In genomic region chr4:183110244-183110643, GRCh38 we compare ENCODE assay signal across 18 cellular contexts. TPM values are rescaled to one million over a fixed set of nuclear protein-coding genes. Genes with fewer than 3 reads are reported as not detected.
DNase-seq lines count a peak whose midpoint lies in the region; ATAC-seq and TF ChIP-seq lines count a peak whose summit lies in the region.
"Had no signal": no experiment of that assay in that cellular context is flagged by ENCODE, and none has a peak within 500 bp of the region (broad histone marks: within the 10 kb centered on the region; RNA-seq: fewer than 3 reads in every experiment).

No MANE protein-coding gene starts in this region.

- H3K27ac Mint-ChIP-seq in MCF 10A (ENCODE audit: low read depth, unreplicated experiment), result peak overlapping the region; percentile 31
- H3K27ac Mint-ChIP-seq: CD14-positive monocyte; CD4-positive, alpha-beta memory T cell; HFFc6 had no signal

- H3K36me3 Mint-ChIP-seq in MCF 10A (ENCODE audit: insufficient read depth, unreplicated experiment), result no peaks in the 10 kb centered on the region
- H3K36me3 Mint-ChIP-seq: CD14-positive monocyte; CD4-positive, alpha-beta memory T cell had no signal

- ATAC-seq in right lobe of liver (no peak), HG03139 (IDR thresholded peaks at IDR 0.05; ENCODE audit: unreplicated experiment) (no peak)

- no peaks in the 10 kb centered on the region for H3K9me2 ChIP-seq in hepatocyte (replicated peaks; ENCODE audit: insufficient read depth)

- CTCF ChIA-PET in MCF 10A (lab: Yijun Ruan, JAX), result interaction anchor here (0.9 to 1.0 kb wide), 2 partner anchors 37 to 152 kb away, joined by 3 to 4 read pairs; no protein-coding TSS in a partner anchor
- CTCF ChIA-PET in mammary epithelial cell (lab: Charles Lee; ENCODE audit: low non-redundant PET), result no interaction called here

- H3K9ac ChIP-seq in mammary epithelial cell (ENCODE audit: insufficient read depth, low read length), result no peak overlapping the region
- H3K9ac ChIP-seq: BLaER1 had no signal

- H3K4me3 ChIP-seq in mammary epithelial cell (replicated peaks in 1 of 3; ENCODE audit: insufficient read depth in 1 of 3, low read depth in 2 of 3, low read length in 3 of 3) (no peak overlapping the region), hepatocyte (no peak overlapping the region), right lobe of liver (no peak overlapping the region), brain microvascular endothelial cell (ENCODE audit: low read depth, low read length) (no peak overlapping the region)
- H3K4me3 ChIP-seq: BLaER1 had no signal

- POLR2A ChIA-PET in MCF 10A (lab: Yijun Ruan, JAX), result interaction anchor here (0.6 to 1.4 kb wide), 4 partner anchors 10 to 110 kb away, joined by 3 to 4 read pairs (median 4); no protein-coding TSS in a partner anchor

- H3K9me3 Mint-ChIP-seq in MCF 10A (ENCODE audit: unreplicated experiment), result no peaks in the 10 kb centered on the region
- H3K9me3 Mint-ChIP-seq: CD4-positive, alpha-beta memory T cell; HFFc6 had no signal

- H3K9me3 ChIP-seq in mammary epithelial cell (replicated peaks; ENCODE audit: insufficient read depth, low read length), result no peaks in the 10 kb centered on the region
- H3K9me3 ChIP-seq in hepatocyte (ENCODE audit: low read depth), result no peaks in the 10 kb centered on the region
- H3K9me3 ChIP-seq in right lobe of liver, result no peaks in the 10 kb centered on the region
- H3K9me3 ChIP-seq: BLaER1 had no signal

- H4K20me1 ChIP-seq in mammary epithelial cell (ENCODE audit: insufficient read depth, low read length) (no peaks in the 10 kb centered on the region), hepatocyte (ENCODE audit: insufficient read depth, poor library complexity, severe bottlenecking) (peaks cover 2% of the 10 kb centered on the region)

- no peak for DNase-seq in MCF 10A (ENCODE audit: unreplicated experiment)
- no peak for DNase-seq in mammary epithelial cell
- DNase-seq in hepatocyte (ENCODE audit: low spot score), result no peak
- no peak for DNase-seq in right lobe of liver
- no peak for DNase-seq in brain microvascular endothelial cell
- DNase-seq in stimulated activated CD4-positive, alpha-beta T cell treated with anti-CD3 and anti-CD28 coated beads, Interleukin-1b, Interleukin-23, amount 100 ng/mL, for 48 hours, result no peak
- no peak for DNase-seq in NCI-H1417 (lab: John Stamatoyannopoulos, UW)
- DNase-seq: Calu3; CD4-positive, alpha-beta memory T cell; DMS79 treated with DMSO at 0.1 percent for 48 hours; GF-D8; GOT3; H7; HFFc6 had no signal

- H3K27ac ChIP-seq in mammary epithelial cell (ENCODE audit: insufficient read depth, low read depth, low read length) (no peak overlapping the region), hepatocyte (no peak overlapping the region), right lobe of liver (peak overlapping the region in 2 of 3 donors; percentile 77 to 84), brain microvascular endothelial cell (no peak overlapping the region)
- H3K27ac ChIP-seq: 22Rv1, BLaER1 had no signal

- BruUV-seq in MCF 10A (replicated peaks; lab: Mats Ljungman, UMichigan) (no TSS peak), mammary epithelial cell (replicated peaks; lab: Mats Ljungman, UMichigan) (no TSS peak)

- TF ChIP-seq CTCF in MCF 10A (IDR thresholded peaks at IDR 0.05; ENCODE audit: unreplicated experiment), result no peak
- TF ChIP-seq CTCF in mammary epithelial cell (conservative IDR thresholded peaks at IDR 0.05 in 1 of 2, IDR thresholded peaks at IDR 0.05 in 1 of 2; ENCODE audit: extremely low read depth in 1 of 2, insufficient read depth in 1 of 2, low read depth in 1 of 2, low read length in 2 of 2), result no peak
- no peak for TF ChIP-seq CTCF in hepatocyte (IDR thresholded peaks at IDR 0.05; ENCODE audit: poor library complexity)
- no peak for TF ChIP-seq CTCF in right lobe of liver (IDR thresholded peaks at IDR 0.05)
- TF ChIP-seq CTCF in brain microvascular endothelial cell (IDR thresholded peaks at IDR 0.05; ENCODE audit: low read depth, low read length, missing control alignments), result no peak

- H3K36me3 ChIP-seq in mammary epithelial cell (ENCODE audit: insufficient read depth, low read length) (no peaks in the 10 kb centered on the region), hepatocyte (replicated peaks; ENCODE audit: insufficient read depth, low read depth) (no peaks in the 10 kb centered on the region), right lobe of liver (no peaks in the 10 kb centered on the region), brain microvascular endothelial cell (replicated peaks) (no peaks in the 10 kb centered on the region)
- H3K36me3 ChIP-seq: BLaER1 had no signal

- no peak overlapping the region for H2AFZ ChIP-seq in mammary epithelial cell (ENCODE audit: low read depth, low read length)
- no peak overlapping the region for H2AFZ ChIP-seq in hepatocyte

- no peaks in the 10 kb centered on the region for H3K27me3 ChIP-seq in mammary epithelial cell (ENCODE audit: insufficient read depth, low read length)
- H3K27me3 ChIP-seq in hepatocyte, result no peaks in the 10 kb centered on the region
- H3K27me3 ChIP-seq in right lobe of liver, result no peaks in the 10 kb centered on the region
- no peaks in the 10 kb centered on the region for H3K27me3 ChIP-seq in brain microvascular endothelial cell (replicated peaks)
- H3K27me3 ChIP-seq: BLaER1 had no signal

- no peak overlapping the region for H3K4me3 Mint-ChIP-seq in MCF 10A (ENCODE audit: unreplicated experiment)
- H3K4me3 Mint-ChIP-seq: CD14-positive monocyte; CD4-positive, alpha-beta memory T cell; HFFc6 had no signal

- TF ChIP-seq POLR2A in right lobe of liver (IDR thresholded peaks at IDR 0.05), result no peak

- peaks cover 37% of the 10 kb centered on the region for H3K4me1 Mint-ChIP-seq in MCF 10A (ENCODE audit: insufficient read depth, unreplicated experiment)
- H3K4me1 Mint-ChIP-seq: CD14-positive monocyte had no signal

- H3K79me2 ChIP-seq in mammary epithelial cell (ENCODE audit: insufficient read depth, low read length) (peaks cover 95% of the 10 kb centered on the region), hepatocyte (peaks cover 92% of the 10 kb centered on the region)

- in situ Hi-C loops in mammary epithelial cell (cut with MboI; ENCODE audit: low sequenced_read_pairs in 2 of 2) (no loop called here), brain microvascular endothelial cell (cut with HindIII; ENCODE audit: low pct_ligation_motif_present, low sequenced_read_pairs) (no loop called here)

- H3K27me3 Mint-ChIP-seq in MCF 10A (ENCODE audit: insufficient read depth, unreplicated experiment), result no peaks in the 10 kb centered on the region
- H3K27me3 Mint-ChIP-seq: CD4-positive, alpha-beta memory T cell had no signal

- intact Hi-C loops in MCF 10A (cut with micrococcal nuclease) (no loop called here), mammary epithelial cell (cut with micrococcal nuclease) (no loop called here), right lobe of liver (cut with DNase I) (no loop called here)

- peaks cover 11% of the 10 kb centered on the region for H3K4me1 ChIP-seq in mammary epithelial cell (ENCODE audit: insufficient read depth, low read length)
- peaks cover 10% of the 10 kb centered on the region for H3K4me1 ChIP-seq in hepatocyte (ENCODE audit: insufficient read depth)
- H3K4me1 ChIP-seq in right lobe of liver, result peaks cover 0 to 51% (median 23%) of the 10 kb centered on the region in 4 donors
- H3K4me1 ChIP-seq: BLaER1 had no signal

- dilution Hi-C loops in mammary epithelial cell (cut with HindIII; ENCODE audit: low sequenced_read_pairs), result no loop called here

- H3K4me2 ChIP-seq in mammary epithelial cell (ENCODE audit: insufficient read depth, low read depth, low read length), result no peak overlapping the region
- peak overlapping the region; percentile 48 for H3K4me2 ChIP-seq in hepatocyte
- H3K4me2 ChIP-seq: BLaER1 had no signal

RNA-seq across cellular contexts. Expression of gene WWC2, which starts 11.2 kb away (rescaled TPM):
- 38.6 and 42.4 TPM in 2 replicates for total RNA-seq in MCF 10A (2022)
- total RNA-seq in mammary epithelial cell, result 10 to 100 TPM; 20.0 to 35.7 TPM
- polyA plus RNA-seq in mammary epithelial cell, result 9.1 TPM
- polyA minus RNA-seq in mammary epithelial cell, result 18.6 TPM
- total RNA-seq in hepatocyte, result 24.7 and 28.6 TPM in 2 replicates
- polyA plus RNA-seq in hepatocyte, result 16.1 and 19.3 TPM in 2 replicates
- total RNA-seq in right lobe of liver, result 10 to 100 TPM; 19.5 to 48.9 (median 34.4) TPM

Comparison
In these comparisons a context has a peak if more than half of its experiments do, and no peak if none do; other contexts are left out.
1. H3K27ac ChIP-seq: peak in right lobe of liver (2 of 3); none in mammary epithelial cell (single experiment), hepatocyte (single experiment) and brain microvascular endothelial cell (single experiment).